1 cellular context compared by ENCODE assay signal in genomic region chr2:121043827-121044222, GRCh38.
TF ChIP-seq lines count a peak whose summit lies in the region.

No MANE protein-coding gene starts in this region.

TF ChIP-seq in A549, 52 proteins besides CTCF, POLR2A, EP300 and RAD21 (continued from another document):
- TF ChIP-seq PBX3 (IDR thresholded peaks at IDR 0.05) (no peak), BCL3 (IDR thresholded peaks at IDR 0.05) (no peak), TP53 (CRISPR knock-in tag; IDR thresholded peaks at IDR 0.05) (no peak), ATOH8 (CRISPR knock-in tag; IDR thresholded peaks at IDR 0.05; ENCODE audit: low read depth) (no peak), FOSB (CRISPR knock-in tag; IDR thresholded peaks at IDR 0.05) (no peak), FOSL2 (IDR thresholded peaks at IDR 0.05) (no peak), FOSL2 (CRISPR knock-in tag; IDR thresholded peaks at IDR 0.05) (no peak), NFE2L2 (conservative IDR thresholded peaks at IDR 0.05; ENCODE audit: low read length) (no peak), CBX8 (IDR thresholded peaks at IDR 0.05) (no peak), HOXB5 (CRISPR knock-in tag; IDR thresholded peaks at IDR 0.05) (no peak), HDAC2 (IDR thresholded peaks at IDR 0.05) (no peak), FOXS1 (CRISPR knock-in tag; IDR thresholded peaks at IDR 0.05) (no peak), GATA3 (IDR thresholded peaks at IDR 0.05; ENCODE audit: borderline replicate concordance) (no peak), KDM5A (IDR thresholded peaks at IDR 0.05) (no peak), ESRRA (IDR thresholded peaks at IDR 0.05; ENCODE audit: borderline replicate concordance, low read length) (no peak)
